7 cellular contexts compared by ENCODE assay signal in the genomic region with DNA sequence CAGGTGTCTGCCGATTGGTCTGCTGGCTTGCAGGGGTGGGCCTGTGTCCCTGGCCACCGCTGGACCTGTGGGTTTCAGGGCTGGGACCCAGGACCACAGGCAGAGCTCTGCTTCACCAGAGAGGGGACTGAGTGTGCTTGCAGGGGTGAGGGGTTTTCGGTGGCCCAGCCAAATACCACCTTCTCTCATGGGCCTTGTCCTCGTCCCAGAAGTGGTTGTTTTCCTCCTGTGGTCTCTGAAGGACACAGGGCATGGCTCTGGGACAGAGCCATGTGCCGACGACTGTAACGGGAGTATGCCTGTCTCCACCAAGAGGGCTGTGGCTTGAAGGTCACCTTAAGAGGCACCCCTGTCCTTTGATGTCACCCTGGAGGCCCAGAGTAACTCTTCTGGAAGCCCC. TPM values are rescaled to one million over a fixed set of nuclear protein-coding genes. Genes with fewer than 3 reads are reported as not detected.
"Had no signal": no experiment of that assay in that cellular context is flagged by ENCODE, and none has a peak within 500 bp of the region (broad histone marks: within the 10 kb centered on the region; RNA-seq: fewer than 3 reads in every experiment).

No MANE protein-coding gene starts in this region.

RNA-seq across cellular contexts. Expression of gene FAM90A1, which starts 7.3 kb away (rescaled TPM):
- total RNA-seq: OCI-LY7, PC-3, Right ventricle myocardium superior, RPMI7951, SJSA1, SK-MEL-5 had no signal
- polyA plus RNA-seq: SK-N-SH had no signal
